In the genomic region with DNA sequence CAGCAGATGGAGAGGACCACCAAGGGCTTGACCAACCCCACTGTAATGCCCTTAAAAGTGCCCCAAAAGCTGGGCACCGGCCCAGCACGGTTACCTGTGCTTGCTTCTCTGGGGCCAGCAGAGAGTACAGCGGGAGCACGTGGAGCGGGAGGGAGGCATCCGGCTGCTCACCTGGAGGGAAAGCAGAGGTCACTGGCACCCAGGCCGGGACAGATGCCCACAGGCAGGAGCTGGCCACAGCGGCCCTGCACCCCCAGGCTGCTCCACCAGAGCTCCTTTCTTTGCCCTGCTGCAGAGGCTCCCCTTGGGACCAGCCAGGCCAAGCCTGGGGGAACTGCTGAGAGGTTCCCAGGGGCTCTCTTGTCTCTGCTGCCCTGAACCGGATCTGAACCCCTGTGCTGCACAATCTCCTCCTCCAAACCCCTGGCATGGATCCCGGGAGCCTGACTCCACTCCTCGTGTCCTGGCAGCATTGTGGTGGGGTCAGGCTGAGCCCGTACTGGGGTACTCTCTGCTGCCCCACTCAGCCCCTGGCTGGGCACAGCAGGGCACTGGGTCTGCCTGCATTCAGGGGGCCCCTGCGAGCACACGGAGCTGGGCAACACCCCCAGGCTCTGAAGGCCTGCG, we compare ENCODE assay signal across 1 cellular context.
TF ChIP-seq lines count a peak whose summit lies in the region.

No MANE protein-coding gene starts in this region.

TF ChIP-seq in HepG2, 621 proteins besides CTCF, POLR2A, EP300 and RAD21:
- TF ChIP-seq, protein P1, sequence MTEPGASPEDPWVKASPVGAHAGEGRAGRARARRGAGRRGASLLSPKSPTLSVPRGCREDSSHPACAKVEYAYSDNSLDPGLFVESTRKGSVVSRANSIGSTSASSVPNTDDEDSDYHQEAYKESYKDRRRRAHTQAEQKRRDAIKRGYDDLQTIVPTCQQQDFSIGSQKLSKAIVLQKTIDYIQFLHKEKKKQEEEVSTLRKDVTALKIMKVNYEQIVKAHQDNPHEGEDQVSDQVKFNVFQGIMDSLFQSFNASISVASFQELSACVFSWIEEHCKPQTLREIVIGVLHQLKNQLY (CRISPR knock-in tag; IDR thresholded peaks at IDR 0.05) = no peak
- TF ChIP-seq, protein P2, sequence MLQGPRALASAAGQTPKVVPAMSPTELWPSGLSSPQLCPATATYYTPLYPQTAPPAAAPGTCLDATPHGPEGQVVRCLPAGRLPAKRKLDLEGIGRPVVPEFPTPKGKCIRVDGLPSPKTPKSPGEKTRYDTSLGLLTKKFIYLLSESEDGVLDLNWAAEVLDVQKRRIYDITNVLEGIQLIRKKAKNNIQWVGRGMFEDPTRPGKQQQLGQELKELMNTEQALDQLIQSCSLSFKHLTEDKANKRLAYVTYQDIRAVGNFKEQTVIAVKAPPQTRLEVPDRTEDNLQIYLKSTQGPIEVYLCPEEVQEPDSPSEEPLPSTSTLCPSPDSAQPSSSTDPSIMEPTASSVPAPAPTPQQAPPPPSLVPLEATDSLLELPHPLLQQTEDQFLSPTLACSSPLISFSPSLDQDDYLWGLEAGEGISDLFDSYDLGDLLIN (CRISPR knock-in tag; IDR thresholded peaks at IDR 0.05; ENCODE audit: borderline replicate concordance) = no peak
- TF ChIP-seq, protein P3, sequence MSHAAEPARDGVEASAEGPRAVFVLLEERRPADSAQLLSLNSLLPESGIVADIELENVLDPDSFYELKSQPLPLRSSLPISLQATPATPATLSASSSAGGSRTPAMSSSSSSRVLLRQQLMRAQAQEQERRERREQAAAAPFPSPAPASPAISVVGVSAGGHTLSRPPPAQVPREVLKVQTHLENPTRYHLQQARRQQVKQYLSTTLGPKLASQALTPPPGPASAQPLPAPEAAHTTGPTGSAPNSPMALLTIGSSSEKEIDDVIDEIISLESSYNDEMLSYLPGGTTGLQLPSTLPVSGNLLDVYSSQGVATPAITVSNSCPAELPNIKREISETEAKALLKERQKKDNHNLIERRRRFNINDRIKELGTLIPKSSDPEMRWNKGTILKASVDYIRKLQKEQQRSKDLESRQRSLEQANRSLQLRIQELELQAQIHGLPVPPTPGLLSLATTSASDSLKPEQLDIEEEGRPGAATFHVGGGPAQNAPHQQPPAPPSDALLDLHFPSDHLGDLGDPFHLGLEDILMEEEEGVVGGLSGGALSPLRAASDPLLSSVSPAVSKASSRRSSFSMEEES (CRISPR knock-in tag; IDR thresholded peaks at IDR 0.05) = no peak
- TF ChIP-seq JARID2 (CRISPR knock-in tag; IDR thresholded peaks at IDR 0.05; ENCODE audit: insufficient replicate concordance) (no peak), MEF2D (CRISPR knock-in tag; IDR thresholded peaks at IDR 0.05) (no peak), HOXA9 (CRISPR knock-in tag; IDR thresholded peaks at IDR 0.05; ENCODE audit: borderline replicate concordance) (no peak), U2AF2 (IDR thresholded peaks at IDR 0.05; ENCODE audit: low read depth, low read length) (no peak), DNMT3B (CRISPR knock-in tag; conservative IDR thresholded peaks at IDR 0.05) (no peak), MIER2 (CRISPR knock-in tag; IDR thresholded peaks at IDR 0.05) (no peak), JUND (CRISPR knock-in tag; IDR thresholded peaks at IDR 0.05) (no peak), ZFP36L2 (CRISPR knock-in tag; IDR thresholded peaks at IDR 0.05) (no peak), ZNF451 (CRISPR knock-in tag; IDR thresholded peaks at IDR 0.05) (no peak), GTF2F1 (IDR thresholded peaks at IDR 0.05; ENCODE audit: low read length) (no peak), ZNF3 (CRISPR knock-in tag; IDR thresholded peaks at IDR 0.05) (no peak)
- TF ChIP-seq, protein P4, sequence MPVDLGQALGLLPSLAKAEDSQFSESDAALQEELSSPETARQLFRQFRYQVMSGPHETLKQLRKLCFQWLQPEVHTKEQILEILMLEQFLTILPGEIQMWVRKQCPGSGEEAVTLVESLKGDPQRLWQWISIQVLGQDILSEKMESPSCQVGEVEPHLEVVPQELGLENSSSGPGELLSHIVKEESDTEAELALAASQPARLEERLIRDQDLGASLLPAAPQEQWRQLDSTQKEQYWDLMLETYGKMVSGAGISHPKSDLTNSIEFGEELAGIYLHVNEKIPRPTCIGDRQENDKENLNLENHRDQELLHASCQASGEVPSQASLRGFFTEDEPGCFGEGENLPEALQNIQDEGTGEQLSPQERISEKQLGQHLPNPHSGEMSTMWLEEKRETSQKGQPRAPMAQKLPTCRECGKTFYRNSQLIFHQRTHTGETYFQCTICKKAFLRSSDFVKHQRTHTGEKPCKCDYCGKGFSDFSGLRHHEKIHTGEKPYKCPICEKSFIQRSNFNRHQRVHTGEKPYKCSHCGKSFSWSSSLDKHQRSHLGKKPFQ (CRISPR knock-in tag; IDR thresholded peaks at IDR 0.05; ENCODE audit: insufficient replicate concordance) = no peak
- TF ChIP-seq, protein P5, sequence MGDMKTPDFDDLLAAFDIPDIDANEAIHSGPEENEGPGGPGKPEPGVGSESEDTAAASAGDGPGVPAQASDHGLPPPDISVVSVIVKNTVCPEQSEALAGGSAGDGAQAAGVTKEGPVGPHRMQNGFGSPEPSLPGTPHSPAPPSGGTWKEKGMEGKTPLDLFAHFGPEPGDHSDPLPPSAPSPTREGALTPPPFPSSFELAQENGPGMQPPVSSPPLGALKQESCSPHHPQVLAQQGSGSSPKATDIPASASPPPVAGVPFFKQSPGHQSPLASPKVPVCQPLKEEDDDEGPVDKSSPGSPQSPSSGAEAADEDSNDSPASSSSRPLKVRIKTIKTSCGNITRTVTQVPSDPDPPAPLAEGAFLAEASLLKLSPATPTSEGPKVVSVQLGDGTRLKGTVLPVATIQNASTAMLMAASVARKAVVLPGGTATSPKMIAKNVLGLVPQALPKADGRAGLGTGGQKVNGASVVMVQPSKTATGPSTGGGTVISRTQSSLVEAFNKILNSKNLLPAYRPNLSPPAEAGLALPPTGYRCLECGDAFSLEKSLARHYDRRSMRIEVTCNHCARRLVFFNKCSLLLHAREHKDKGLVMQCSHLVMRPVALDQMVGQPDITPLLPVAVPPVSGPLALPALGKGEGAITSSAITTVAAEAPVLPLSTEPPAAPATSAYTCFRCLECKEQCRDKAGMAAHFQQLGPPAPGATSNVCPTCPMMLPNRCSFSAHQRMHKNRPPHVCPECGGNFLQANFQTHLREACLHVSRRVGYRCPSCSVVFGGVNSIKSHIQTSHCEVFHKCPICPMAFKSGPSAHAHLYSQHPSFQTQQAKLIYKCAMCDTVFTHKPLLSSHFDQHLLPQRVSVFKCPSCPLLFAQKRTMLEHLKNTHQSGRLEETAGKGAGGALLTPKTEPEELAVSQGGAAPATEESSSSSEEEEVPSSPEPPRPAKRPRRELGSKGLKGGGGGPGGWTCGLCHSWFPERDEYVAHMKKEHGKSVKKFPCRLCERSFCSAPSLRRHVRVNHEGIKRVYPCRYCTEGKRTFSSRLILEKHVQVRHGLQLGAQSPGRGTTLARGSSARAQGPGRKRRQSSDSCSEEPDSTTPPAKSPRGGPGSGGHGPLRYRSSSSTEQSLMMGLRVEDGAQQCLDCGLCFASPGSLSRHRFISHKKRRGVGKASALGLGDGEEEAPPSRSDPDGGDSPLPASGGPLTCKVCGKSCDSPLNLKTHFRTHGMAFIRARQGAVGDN (CRISPR knock-in tag; IDR thresholded peaks at IDR 0.05) = no peak
- TF ChIP-seq, protein P6, sequence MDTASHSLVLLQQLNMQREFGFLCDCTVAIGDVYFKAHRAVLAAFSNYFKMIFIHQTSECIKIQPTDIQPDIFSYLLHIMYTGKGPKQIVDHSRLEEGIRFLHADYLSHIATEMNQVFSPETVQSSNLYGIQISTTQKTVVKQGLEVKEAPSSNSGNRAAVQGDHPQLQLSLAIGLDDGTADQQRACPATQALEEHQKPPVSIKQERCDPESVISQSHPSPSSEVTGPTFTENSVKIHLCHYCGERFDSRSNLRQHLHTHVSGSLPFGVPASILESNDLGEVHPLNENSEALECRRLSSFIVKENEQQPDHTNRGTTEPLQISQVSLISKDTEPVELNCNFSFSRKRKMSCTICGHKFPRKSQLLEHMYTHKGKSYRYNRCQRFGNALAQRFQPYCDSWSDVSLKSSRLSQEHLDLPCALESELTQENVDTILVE (CRISPR knock-in tag; IDR thresholded peaks at IDR 0.05) = no peak
- TF ChIP-seq, protein P7, sequence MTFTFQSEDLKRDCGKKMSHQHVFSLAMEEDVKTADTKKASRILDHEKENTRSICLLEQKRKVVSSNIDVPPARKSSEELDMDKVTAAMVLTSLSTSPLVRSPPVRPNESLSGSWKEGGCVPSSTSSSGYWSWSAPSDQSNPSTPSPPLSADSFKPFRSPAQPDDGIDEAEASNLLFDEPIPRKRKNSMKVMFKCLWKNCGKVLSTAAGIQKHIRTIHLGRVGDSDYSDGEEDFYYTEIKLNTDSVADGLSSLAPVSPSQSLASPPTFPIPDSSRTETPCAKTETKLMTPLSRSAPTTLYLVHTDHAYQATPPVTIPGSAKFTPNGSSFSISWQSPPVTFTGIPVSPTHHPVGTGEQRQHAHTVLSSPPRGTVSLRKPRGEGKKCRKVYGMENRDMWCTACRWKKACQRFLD (CRISPR knock-in tag; IDR thresholded peaks at IDR 0.05; ENCODE audit: borderline replicate concordance) = no peak
